ENCODE assay signal across 10 cellular contexts in the genomic region with DNA sequence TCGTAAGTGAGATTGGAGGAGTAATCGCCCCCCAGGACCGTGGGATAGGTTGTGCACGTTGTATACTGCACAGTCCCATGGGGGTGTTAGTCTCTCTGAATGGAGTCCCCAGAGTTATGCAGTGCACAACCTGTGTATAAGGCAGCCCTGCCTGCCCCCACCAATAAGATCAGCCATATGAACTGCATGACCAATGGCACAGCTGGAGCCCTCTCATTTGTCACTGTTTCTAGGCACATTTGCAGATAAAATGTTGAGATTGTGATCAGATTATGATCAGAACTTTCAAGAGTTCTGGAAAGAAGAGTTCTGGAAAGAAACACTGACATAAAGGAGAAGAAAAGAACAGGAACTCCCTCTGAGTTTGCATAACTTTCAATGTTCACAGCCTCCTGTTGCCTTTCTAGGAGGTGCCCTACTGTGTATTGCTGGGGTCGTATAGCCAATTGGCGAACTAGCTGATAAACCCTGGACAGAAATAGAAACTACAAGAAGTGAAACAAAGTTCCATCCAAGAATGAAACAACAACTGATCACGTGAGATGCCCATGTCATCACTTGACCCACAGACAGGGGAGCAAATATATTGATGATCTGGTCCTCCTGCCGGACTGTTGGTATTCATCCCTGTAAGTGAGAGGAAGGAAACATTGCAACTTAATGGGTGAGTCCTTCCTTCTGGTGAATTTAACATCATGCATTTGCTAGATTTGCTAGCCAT. TPM values are rescaled to one million over a fixed set of nuclear protein-coding genes. Genes with fewer than 3 reads are reported as not detected.
DNase-seq lines count a peak whose midpoint lies in the region; ATAC-seq, FAIRE-seq and TF ChIP-seq lines count a peak whose summit lies in the region.
"Had no signal": no experiment of that assay in that cellular context is flagged by ENCODE, and none has a peak within 500 bp of the region (broad histone marks: within the 10 kb centered on the region; RNA-seq: fewer than 3 reads in every experiment).

No MANE protein-coding gene starts in this region.

- H3K27me3 ChIP-seq in vagina, result no peaks in the 10 kb centered on the region
- no peaks in the 10 kb centered on the region for H3K27me3 ChIP-seq in SJCRH30
- H3K27me3 ChIP-seq: right lobe of liver had no signal

- H3K27ac ChIP-seq in vagina (no peak overlapping the region), SJCRH30 (no peak overlapping the region)
- H3K27ac ChIP-seq: right lobe of liver had no signal

- POLR2A ChIA-PET in activated CD8-positive, alpha-beta T cell treated with anti-CD3 and anti-CD28 coated beads for 36 hours (lab: Charles Lee), result no interaction called here

- ATAC-seq in GM19463 (IDR thresholded peaks at IDR 0.05; ENCODE audit: unreplicated experiment) (peak; percentile 94), HG03097 (IDR thresholded peaks at IDR 0.05; ENCODE audit: low FRiP score, unreplicated experiment) (peak; percentile 84)
- ATAC-seq in activated CD8-positive, alpha-beta T cell treated with anti-CD3 and anti-CD28 coated beads for 36 hours, result peak; percentile 61

- H3K4me1 ChIP-seq in vagina, result no peaks in the 10 kb centered on the region
- peaks cover 13% of the 10 kb centered on the region for H3K4me1 ChIP-seq in SJCRH30

- H3K27me3 Mint-ChIP-seq in activated CD8-positive, alpha-beta T cell treated with anti-CD3 and anti-CD28 coated beads for 36 hours, result no peaks in the 10 kb centered on the region

- H3K27ac Mint-ChIP-seq in activated CD8-positive, alpha-beta T cell treated with anti-CD3 and anti-CD28 coated beads for 36 hours, result no peak overlapping the region

- H3K9me3 Mint-ChIP-seq in activated CD8-positive, alpha-beta T cell treated with anti-CD3 and anti-CD28 coated beads for 36 hours, result no peaks in the 10 kb centered on the region

- H3K9me3 ChIP-seq in vagina, result no peaks in the 10 kb centered on the region
- no peaks in the 10 kb centered on the region for H3K9me3 ChIP-seq in SJCRH30 (replicated peaks)
- H3K9me3 ChIP-seq: right lobe of liver had no signal

- CTCF ChIA-PET in activated CD8-positive, alpha-beta T cell treated with anti-CD3 and anti-CD28 coated beads for 36 hours (lab: Charles Lee), result interaction anchor here (1.3 to 2.8 kb wide), 3 partner anchors 12 to 183 kb away, joined by 3 to 13 read pairs (median 9); no protein-coding TSS in a partner anchor

- intact Hi-C loops in activated CD8-positive, alpha-beta T cell treated with anti-CD3 and anti-CD28 coated beads for 36 hours (cut with micrococcal nuclease), result no loop called here
- intact Hi-C loops in vagina (cut with DNase I), result no loop called here

- DNase-seq in GM12891 (ENCODE audit: insufficient read length, low spot score) (peak; percentile 45), DMS53 (lab: John Stamatoyannopoulos, UW) (no peak), RCC 7860 (ENCODE audit: low spot score) (no peak), vagina (ENCODE audit: extremely low spot score in 2 of 2) (no peak), SJCRH30 (no peak)
- no peak for DNase-seq in activated CD8-positive, alpha-beta T cell treated with anti-CD3 and anti-CD28 coated beads for 36 hours
- DNase-seq: hippocampal formation, right lobe of liver had no signal

- no peak for TF ChIP-seq CTCF in activated CD8-positive, alpha-beta T cell treated with anti-CD3 and anti-CD28 coated beads for 36 hours (IDR thresholded peaks at IDR 0.05)
- TF ChIP-seq CTCF in vagina (IDR thresholded peaks at IDR 0.05), result no peak

- H3K36me3 Mint-ChIP-seq in activated CD8-positive, alpha-beta T cell treated with anti-CD3 and anti-CD28 coated beads for 36 hours (ENCODE audit: low read depth), result peaks cover 26% of the 10 kb centered on the region

- H3K4me3 ChIP-seq in vagina, result no peak overlapping the region
- H3K4me3 ChIP-seq in SJCRH30, result no peak overlapping the region
- H3K4me3 ChIP-seq: right lobe of liver had no signal

- H3K4me1 Mint-ChIP-seq in activated CD8-positive, alpha-beta T cell treated with anti-CD3 and anti-CD28 coated beads for 36 hours (ENCODE audit: low read depth), result peaks cover 5% of the 10 kb centered on the region

- TF ChIP-seq POLR2A in GM12891 (IDR thresholded peaks at IDR 0.05; ENCODE audit: low read depth, low read length), result no peak
- TF ChIP-seq POLR2A in vagina (IDR thresholded peaks at IDR 0.05), result no peak

- no peaks in the 10 kb centered on the region for H3K36me3 ChIP-seq in vagina
- H3K36me3 ChIP-seq in SJCRH30, result no peaks in the 10 kb centered on the region
- H3K36me3 ChIP-seq: right lobe of liver had no signal

- FAIRE-seq in GM12891 (lab: Jason Lieb, UNC) (peak; percentile 96), RCC 7860 (lab: Jason Lieb, UNC) (no peak)

- H3K4me3 Mint-ChIP-seq in activated CD8-positive, alpha-beta T cell treated with anti-CD3 and anti-CD28 coated beads for 36 hours, result no peak overlapping the region

TF ChIP-seq in GM12891, 5 proteins besides CTCF, POLR2A, EP300 and RAD21:
- TF ChIP-seq TAF1 (IDR thresholded peaks at IDR 0.05; ENCODE audit: low read depth, low read length) (0 out of 2 replicates have a peak, but pooled peaks have one; percentile 3), SPI1 (IDR thresholded peaks at IDR 0.05; ENCODE audit: low read depth, low read length) (0 out of 2 replicates have a peak, but pooled peaks have one; percentile 37), PAX5 (IDR thresholded peaks at IDR 0.05; ENCODE audit: insufficient read depth, low read length, severe bottlenecking) (no peak)

RNA-seq across cellular contexts. Expression of a gene that starts 49.6 kb away (rescaled TPM):
- polyA plus RNA-seq in GM12891 (2012; ENCODE audit: low read depth, missing spikeins), result 414 TPM
- 100 to 1,000 TPM; 206 to 240 TPM for total RNA-seq in activated CD8-positive, alpha-beta T cell treated with anti-CD3 and anti-CD28 coated beads for 36 hours
- 167 TPM for total RNA-seq in vagina
- total RNA-seq in SJCRH30 (2014; rRNA removed; shearing (Covaris generic)), result 164 and 165 TPM in 2 replicates
